ENCODE assay signal across 12 cellular contexts in genomic region chr2:100214265-100214961, GRCh38.
A peak's percentile ranks its signal among the peaks of the same experiment; 100 is the strongest.
DNase-seq lines count a peak whose midpoint lies in the region; ATAC-seq and TF ChIP-seq lines count a peak whose summit lies in the region.
"Had no signal": no experiment of that assay in that cellular context is flagged by ENCODE, and none has a peak within 500 bp of the region (broad histone marks: within the 10 kb centered on the region; RNA-seq: fewer than 3 reads in every experiment).

No MANE protein-coding gene starts in this region.

- H3K27me3 ChIP-seq in duodenal mucosa (ENCODE audit: control insufficient read depth in 1 of 2, insufficient read depth in 2 of 2, low read length in 2 of 2) (no peaks in the 10 kb centered on the region), muscle layer of duodenum (ENCODE audit: low read depth, low read length) (no peaks in the 10 kb centered on the region)

- H3K4me3 ChIP-seq in duodenal mucosa (ENCODE audit: low read depth in 1 of 2, low read length in 2 of 2) = peak overlapping the region in 1 of 2 donors; percentile 9
- H3K4me3 ChIP-seq in muscle layer of duodenum (ENCODE audit: low read depth in 1 of 2, low read length in 2 of 2) = no peak overlapping the region

- no peaks in the 10 kb centered on the region for H3K27me3 Mint-ChIP-seq in activated naive CD8-positive, alpha-beta T cell treated with anti-CD3 and anti-CD28 coated beads for 36 hours
- H3K27me3 Mint-ChIP-seq: stimulated activated naive CD8-positive, alpha-beta T cell treated with anti-CD3 and anti-CD28 coated beads, Interleukin-15, Interleukin-2, amounts not matched to agents 100 ng/mL and 50 ng/mL, for 24 hours had no signal

- no peak for ATAC-seq in HG03571 (IDR thresholded peaks at IDR 0.05; ENCODE audit: unreplicated experiment)

- H3K36me3 ChIP-seq in duodenal mucosa (ENCODE audit: control insufficient read depth in 1 of 2, insufficient read depth in 2 of 2, low read length in 2 of 2) (no peaks in the 10 kb centered on the region), muscle layer of duodenum (ENCODE audit: control insufficient read depth in 1 of 2, insufficient read depth in 2 of 2, low read length in 2 of 2) (no peaks in the 10 kb centered on the region)

- no peak for TF ChIP-seq CTCF in AG09319 (IDR thresholded peaks at IDR 0.05; ENCODE audit: low read depth, low read length)

- H3K9me3 ChIP-seq in duodenal mucosa (ENCODE audit: control insufficient read depth in 1 of 2, low read length in 2 of 2) = no peaks in the 10 kb centered on the region
- no peaks in the 10 kb centered on the region for H3K9me3 ChIP-seq in muscle layer of duodenum (ENCODE audit: control insufficient read depth in 1 of 2, low read length in 2 of 2)

- H3K27ac ChIP-seq in duodenal mucosa (ENCODE audit: low read depth, low read length) (peak overlapping the region; percentile 67), muscle layer of duodenum (ENCODE audit: low read length) (peak overlapping the region; percentile 22)
- H3K27ac ChIP-seq: RWPE1 had no signal

- H3K36me3 Mint-ChIP-seq in activated naive CD8-positive, alpha-beta T cell treated with anti-CD3 and anti-CD28 coated beads for 36 hours = no peaks in the 10 kb centered on the region

- H3K4me1 ChIP-seq in duodenal mucosa (ENCODE audit: control insufficient read depth in 1 of 2, insufficient read depth in 2 of 2, low read length in 2 of 2) (peaks cover 28 to 35% of the 10 kb centered on the region in 2 donors), muscle layer of duodenum (ENCODE audit: control insufficient read depth in 1 of 2, insufficient read depth in 2 of 2, low read length in 2 of 2) (peaks cover 12 to 20% of the 10 kb centered on the region in 2 donors)

- H3K4me1 Mint-ChIP-seq in activated naive CD8-positive, alpha-beta T cell treated with anti-CD3 and anti-CD28 coated beads for 36 hours = no peaks in the 10 kb centered on the region

- H3K9me3 Mint-ChIP-seq in activated naive CD8-positive, alpha-beta T cell treated with anti-CD3 and anti-CD28 coated beads for 36 hours = no peaks in the 10 kb centered on the region
- H3K9me3 Mint-ChIP-seq: stimulated activated naive CD8-positive, alpha-beta T cell treated with anti-CD3 and anti-CD28 coated beads, Interleukin-15, Interleukin-2, amounts not matched to agents 100 ng/mL and 50 ng/mL, for 24 hours had no signal

- no peak overlapping the region for H3K4me3 Mint-ChIP-seq in activated naive CD8-positive, alpha-beta T cell treated with anti-CD3 and anti-CD28 coated beads for 36 hours
- H3K4me3 Mint-ChIP-seq: stimulated activated naive CD8-positive, alpha-beta T cell treated with anti-CD3 and anti-CD28 coated beads, Interleukin-15, Interleukin-2, amounts not matched to agents 100 ng/mL and 50 ng/mL, for 24 hours had no signal

- peak; percentile 74 for DNase-seq in AG09319 (ENCODE audit: extremely low read depth, low read depth)
- peak; percentile 66 for DNase-seq in NCI-H1092 (lab: John Stamatoyannopoulos, UW)
- DNase-seq in activated gamma-delta T cell (lab: John Stamatoyannopoulos, UW) = no peak
- DNase-seq in cerebellar nuclear complex (lab: John Stamatoyannopoulos, UW) = no peak
- no peak for DNase-seq in activated naive CD8-positive, alpha-beta T cell treated with anti-CD3 and anti-CD28 coated beads for 36 hours
- DNase-seq: activated T-cell treated with anti-CD3 and anti-CD28 coated beads, Interleukin-2, amount 50 U/mL, for 48 hours; stimulated activated CD4-positive, alpha-beta T cell treated with anti-CD3 and anti-CD28 coated beads, Interleukin-2, amount 100 ng/mL, for 24 hours had no signal

- no peak overlapping the region for H3K27ac Mint-ChIP-seq in activated naive CD8-positive, alpha-beta T cell treated with anti-CD3 and anti-CD28 coated beads for 36 hours
- H3K27ac Mint-ChIP-seq: stimulated activated naive CD8-positive, alpha-beta T cell treated with anti-CD3 and anti-CD28 coated beads, Interleukin-15, Interleukin-2, amounts not matched to agents 100 ng/mL and 50 ng/mL, for 24 hours had no signal

- peak overlapping the region in 1 of 2 donors; percentile 3 for H3K9ac ChIP-seq in duodenal mucosa (ENCODE audit: low read depth in 1 of 2, low read length in 2 of 2)

Comparison
In these comparisons a context has a peak if more than half of its experiments do, and no peak if none do; other contexts are left out.
1. DNase-seq: peak in AG09319 (single experiment) and NCI-H1092 (single experiment); none in activated gamma-delta T cell (single experiment), cerebellar nuclear complex (0 of 2) and activated naive CD8-positive, alpha-beta T cell treated with anti-CD3 and anti-CD28 coated beads for 36 hours (single experiment).